ENCODE assay signal across 2 cellular contexts in the genomic region with DNA sequence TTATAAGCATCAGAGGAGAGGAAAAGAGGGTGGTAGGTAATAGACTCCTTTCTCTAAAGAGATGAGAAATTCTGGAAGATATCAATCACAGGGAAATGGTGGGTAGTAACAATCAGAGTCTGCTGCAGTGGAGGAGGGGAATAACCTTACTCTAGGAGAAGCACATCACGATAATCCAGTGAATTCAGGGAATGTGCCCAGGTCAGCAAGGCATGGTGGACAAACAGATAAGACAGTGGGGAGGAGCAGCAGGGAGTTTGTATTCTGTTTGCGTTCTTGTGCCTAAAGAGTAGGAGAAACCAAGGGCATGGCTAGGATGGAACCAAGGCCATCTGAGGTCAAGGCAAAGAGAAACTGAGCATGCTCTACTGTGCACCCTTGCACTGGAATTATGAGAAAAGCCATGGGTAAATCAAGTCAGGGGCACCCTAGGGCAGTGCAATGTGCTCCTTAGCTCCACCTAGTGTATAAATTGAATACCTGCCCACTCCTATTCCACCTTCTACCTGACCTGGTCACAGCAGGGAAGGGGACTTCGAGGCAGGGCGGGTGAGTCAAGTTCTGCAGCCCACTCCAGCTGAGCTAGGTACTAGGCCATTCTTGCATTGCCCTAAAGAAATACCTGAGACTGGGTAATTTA.
TF ChIP-seq lines count a peak whose summit lies in the region.

No MANE protein-coding gene starts in this region.

TF ChIP-seq in WTC11, 78 proteins besides CTCF, POLR2A, EP300 and RAD21 (continued from another document):
- TF ChIP-seq, protein P1, sequence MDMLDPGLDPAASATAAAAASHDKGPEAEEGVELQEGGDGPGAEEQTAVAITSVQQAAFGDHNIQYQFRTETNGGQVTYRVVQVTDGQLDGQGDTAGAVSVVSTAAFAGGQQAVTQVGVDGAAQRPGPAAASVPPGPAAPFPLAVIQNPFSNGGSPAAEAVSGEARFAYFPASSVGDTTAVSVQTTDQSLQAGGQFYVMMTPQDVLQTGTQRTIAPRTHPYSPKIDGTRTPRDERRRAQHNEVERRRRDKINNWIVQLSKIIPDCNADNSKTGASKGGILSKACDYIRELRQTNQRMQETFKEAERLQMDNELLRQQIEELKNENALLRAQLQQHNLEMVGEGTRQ (CRISPR knock-in tag; IDR thresholded peaks at IDR 0.05), result no peak
- TF ChIP-seq CBFB (CRISPR knock-in tag; IDR thresholded peaks at IDR 0.05; ENCODE audit: low read depth), result no peak
- TF ChIP-seq, protein P2, sequence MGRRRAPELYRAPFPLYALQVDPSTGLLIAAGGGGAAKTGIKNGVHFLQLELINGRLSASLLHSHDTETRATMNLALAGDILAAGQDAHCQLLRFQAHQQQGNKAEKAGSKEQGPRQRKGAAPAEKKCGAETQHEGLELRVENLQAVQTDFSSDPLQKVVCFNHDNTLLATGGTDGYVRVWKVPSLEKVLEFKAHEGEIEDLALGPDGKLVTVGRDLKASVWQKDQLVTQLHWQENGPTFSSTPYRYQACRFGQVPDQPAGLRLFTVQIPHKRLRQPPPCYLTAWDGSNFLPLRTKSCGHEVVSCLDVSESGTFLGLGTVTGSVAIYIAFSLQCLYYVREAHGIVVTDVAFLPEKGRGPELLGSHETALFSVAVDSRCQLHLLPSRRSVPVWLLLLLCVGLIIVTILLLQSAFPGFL (CRISPR knock-in tag; IDR thresholded peaks at IDR 0.05; ENCODE audit: borderline replicate concordance), result no peak
- TF ChIP-seq, protein P3, sequence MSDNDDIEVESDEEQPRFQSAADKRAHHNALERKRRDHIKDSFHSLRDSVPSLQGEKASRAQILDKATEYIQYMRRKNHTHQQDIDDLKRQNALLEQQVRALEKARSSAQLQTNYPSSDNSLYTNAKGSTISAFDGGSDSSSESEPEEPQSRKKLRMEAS (CRISPR knock-in tag; IDR thresholded peaks at IDR 0.05), result no peak
- TF ChIP-seq NFE2L1 (CRISPR knock-in tag; IDR thresholded peaks at IDR 0.05), result no peak
- TF ChIP-seq ETV6 (CRISPR knock-in tag; IDR thresholded peaks at IDR 0.05), result no peak
- TF ChIP-seq NFYB (CRISPR knock-in tag; conservative IDR thresholded peaks at IDR 0.05; ENCODE audit: low read depth), result no peak
- TF ChIP-seq, protein P4, sequence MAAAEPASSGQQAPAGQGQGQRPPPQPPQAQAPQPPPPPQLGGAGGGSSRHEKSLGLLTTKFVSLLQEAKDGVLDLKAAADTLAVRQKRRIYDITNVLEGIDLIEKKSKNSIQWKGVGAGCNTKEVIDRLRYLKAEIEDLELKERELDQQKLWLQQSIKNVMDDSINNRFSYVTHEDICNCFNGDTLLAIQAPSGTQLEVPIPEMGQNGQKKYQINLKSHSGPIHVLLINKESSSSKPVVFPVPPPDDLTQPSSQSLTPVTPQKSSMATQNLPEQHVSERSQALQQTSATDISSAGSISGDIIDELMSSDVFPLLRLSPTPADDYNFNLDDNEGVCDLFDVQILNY (CRISPR knock-in tag; IDR thresholded peaks at IDR 0.05), result no peak
TF ChIP-seq in WTC11: peak in this region for 0.

TF ChIP-seq in liver, 16 proteins besides CTCF, POLR2A, EP300 and RAD21 (continued from another document):
- TF ChIP-seq, protein P5, sequence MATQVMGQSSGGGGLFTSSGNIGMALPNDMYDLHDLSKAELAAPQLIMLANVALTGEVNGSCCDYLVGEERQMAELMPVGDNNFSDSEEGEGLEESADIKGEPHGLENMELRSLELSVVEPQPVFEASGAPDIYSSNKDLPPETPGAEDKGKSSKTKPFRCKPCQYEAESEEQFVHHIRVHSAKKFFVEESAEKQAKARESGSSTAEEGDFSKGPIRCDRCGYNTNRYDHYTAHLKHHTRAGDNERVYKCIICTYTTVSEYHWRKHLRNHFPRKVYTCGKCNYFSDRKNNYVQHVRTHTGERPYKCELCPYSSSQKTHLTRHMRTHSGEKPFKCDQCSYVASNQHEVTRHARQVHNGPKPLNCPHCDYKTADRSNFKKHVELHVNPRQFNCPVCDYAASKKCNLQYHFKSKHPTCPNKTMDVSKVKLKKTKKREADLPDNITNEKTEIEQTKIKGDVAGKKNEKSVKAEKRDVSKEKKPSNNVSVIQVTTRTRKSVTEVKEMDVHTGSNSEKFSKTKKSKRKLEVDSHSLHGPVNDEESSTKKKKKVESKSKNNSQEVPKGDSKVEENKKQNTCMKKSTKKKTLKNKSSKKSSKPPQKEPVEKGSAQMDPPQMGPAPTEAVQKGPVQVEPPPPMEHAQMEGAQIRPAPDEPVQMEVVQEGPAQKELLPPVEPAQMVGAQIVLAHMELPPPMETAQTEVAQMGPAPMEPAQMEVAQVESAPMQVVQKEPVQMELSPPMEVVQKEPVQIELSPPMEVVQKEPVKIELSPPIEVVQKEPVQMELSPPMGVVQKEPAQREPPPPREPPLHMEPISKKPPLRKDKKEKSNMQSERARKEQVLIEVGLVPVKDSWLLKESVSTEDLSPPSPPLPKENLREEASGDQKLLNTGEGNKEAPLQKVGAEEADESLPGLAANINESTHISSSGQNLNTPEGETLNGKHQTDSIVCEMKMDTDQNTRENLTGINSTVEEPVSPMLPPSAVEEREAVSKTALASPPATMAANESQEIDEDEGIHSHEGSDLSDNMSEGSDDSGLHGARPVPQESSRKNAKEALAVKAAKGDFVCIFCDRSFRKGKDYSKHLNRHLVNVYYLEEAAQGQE (IDR thresholded peaks at IDR 0.05), result no peak
- TF ChIP-seq GABPA (IDR thresholded peaks at IDR 0.05 in 1 of 2, conservative IDR thresholded peaks at IDR 0.05 in 1 of 2) (no peak), JUND (IDR thresholded peaks at IDR 0.05) (no peak), RXRA (IDR thresholded peaks at IDR 0.05) (no peak), TAF1 (conservative IDR thresholded peaks at IDR 0.05) (no peak), SP1 (IDR thresholded peaks at IDR 0.05) (no peak), EGR1 (IDR thresholded peaks at IDR 0.05; ENCODE audit: low read depth in 2 of 2) (no peak), NR2F2 (IDR thresholded peaks at IDR 0.05) (no peak)
- TF ChIP-seq, protein P6, sequence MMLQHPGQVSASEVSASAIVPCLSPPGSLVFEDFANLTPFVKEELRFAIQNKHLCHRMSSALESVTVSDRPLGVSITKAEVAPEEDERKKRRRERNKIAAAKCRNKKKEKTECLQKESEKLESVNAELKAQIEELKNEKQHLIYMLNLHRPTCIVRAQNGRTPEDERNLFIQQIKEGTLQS (IDR thresholded peaks at IDR 0.05), result no peak
